ENCODE assay signal across 8 cellular contexts in the genomic region with DNA sequence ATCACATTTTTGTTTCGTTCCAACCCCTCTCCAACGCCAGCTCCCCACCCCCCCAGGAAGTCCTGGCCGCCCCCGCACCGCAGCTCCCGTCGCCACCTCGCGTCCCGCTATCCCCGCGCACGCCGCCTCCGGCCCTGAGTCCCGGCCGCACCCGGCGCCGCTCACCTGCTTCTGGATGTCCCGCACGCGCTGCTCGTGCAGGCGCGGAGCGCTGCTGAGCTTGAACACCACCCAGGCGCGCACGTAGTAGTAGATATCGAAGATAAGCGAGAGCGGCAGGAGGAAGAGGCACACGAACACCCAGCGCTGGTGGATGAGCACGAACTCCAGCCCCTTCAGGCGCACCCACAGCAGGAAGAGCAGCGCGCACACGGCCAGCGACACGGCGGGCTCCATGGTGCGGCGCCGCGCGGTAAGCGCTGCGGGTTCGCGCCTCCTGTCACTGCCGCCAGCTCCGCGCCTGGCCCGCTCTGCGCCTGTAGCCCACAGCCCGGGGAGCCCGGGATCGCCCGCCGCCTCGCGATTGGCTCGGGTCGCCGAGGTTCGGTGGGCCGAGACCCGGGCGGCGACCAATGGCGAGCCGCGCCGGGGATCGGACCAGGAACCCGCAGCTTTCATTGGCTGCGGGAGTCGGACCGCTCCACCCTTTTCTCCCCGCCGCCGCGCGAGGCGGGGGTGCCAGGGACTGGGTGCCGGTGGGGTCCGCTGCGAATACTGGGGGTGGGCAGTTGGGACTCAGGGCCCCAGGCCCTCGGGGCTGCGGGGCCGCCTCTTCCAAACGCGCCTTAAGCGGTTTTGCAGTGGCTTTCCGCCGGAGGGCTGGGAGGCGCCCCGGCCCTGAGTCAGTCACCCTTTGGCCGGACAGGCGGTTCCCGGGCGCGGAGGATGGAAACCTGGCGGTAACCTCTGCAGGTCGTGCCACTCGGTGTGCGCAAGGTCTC. TPM values are rescaled to one million over a fixed set of nuclear protein-coding genes. Genes with fewer than 3 reads are reported as not detected.
DNase-seq lines count a peak whose midpoint lies in the region; ATAC-seq, FAIRE-seq and TF ChIP-seq lines count a peak whose summit lies in the region.

A gene with protein sequence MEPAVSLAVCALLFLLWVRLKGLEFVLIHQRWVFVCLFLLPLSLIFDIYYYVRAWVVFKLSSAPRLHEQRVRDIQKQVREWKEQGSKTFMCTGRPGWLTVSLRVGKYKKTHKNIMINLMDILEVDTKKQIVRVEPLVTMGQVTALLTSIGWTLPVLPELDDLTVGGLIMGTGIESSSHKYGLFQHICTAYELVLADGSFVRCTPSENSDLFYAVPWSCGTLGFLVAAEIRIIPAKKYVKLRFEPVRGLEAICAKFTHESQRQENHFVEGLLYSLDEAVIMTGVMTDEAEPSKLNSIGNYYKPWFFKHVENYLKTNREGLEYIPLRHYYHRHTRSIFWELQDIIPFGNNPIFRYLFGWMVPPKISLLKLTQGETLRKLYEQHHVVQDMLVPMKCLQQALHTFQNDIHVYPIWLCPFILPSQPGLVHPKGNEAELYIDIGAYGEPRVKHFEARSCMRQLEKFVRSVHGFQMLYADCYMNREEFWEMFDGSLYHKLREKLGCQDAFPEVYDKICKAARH (minus strand): TSS at position 472 of the 941 bp plus-strand sequence. CDS start 76 bp downstream, at position 396.

- TF ChIP-seq CTCF in SK-N-SH (IDR thresholded peaks at IDR 0.05) = no peak
- no peak for TF ChIP-seq CTCF in osteoblast (IDR thresholded peaks at IDR 0.05; ENCODE audit: extremely low read depth, low read depth, low read length)
- TF ChIP-seq CTCF in thoracic aorta (IDR thresholded peaks at IDR 0.05) = no peak

- H3K9me3 ChIP-seq in SK-N-SH (no peaks in the 10 kb centered on the region), osteoblast (ENCODE audit: low read depth, low read length) (no peaks in the 10 kb centered on the region), thoracic aorta (no peaks in the 10 kb centered on the region)

- H4K20me1 ChIP-seq in SK-N-SH (ENCODE audit: insufficient read depth) (no peaks in the 10 kb centered on the region), osteoblast (ENCODE audit: insufficient read depth, low read length) (peaks cover 28% of the 10 kb centered on the region)

- no peaks in the 10 kb centered on the region for H3F3A ChIP-seq in SK-N-SH (replicated peaks; ENCODE audit: insufficient read depth)

- no peaks in the 10 kb centered on the region for H3K9me3 Mint-ChIP-seq in activated naive CD4-positive, alpha-beta T cell treated with anti-CD3 and anti-CD28 coated beads, Interleukin-2, amount 50 U/mL, for 72 hours

- 2% methylated on average over 32 of the region's 109 CpGs for WGBS in SK-N-SH (ENCODE audit: low lambda C conversion rate)

- H3K9me2 ChIP-seq in SK-N-SH = no peaks in the 10 kb centered on the region

- H2AFZ ChIP-seq in SK-N-SH (ENCODE audit: low read depth) = peak within 1 kb of the TSS; percentile 92
- H2AFZ ChIP-seq in osteoblast (ENCODE audit: low read length) = peak within 1 kb of the TSS; percentile 95

- H3K4me3 ChIP-seq in SK-N-SH (ENCODE audit: low read depth in 2 of 2, low read length in 1 of 2) = peak within 1 kb of the TSS; percentile 77 to 78
- H3K4me3 ChIP-seq in osteoblast (ENCODE audit: insufficient read depth, low read length) = peak within 1 kb of the TSS; percentile 94
- peak within 1 kb of the TSS; percentile 95 for H3K4me3 ChIP-seq in thoracic aorta

- CTCF ChIA-PET in SK-N-SH (lab: Yijun Ruan, JAX) = interaction anchor here (0.7 to 3.3 kb wide), 8 partner anchors 13 to 135 kb away, joined by 3 to 12 read pairs (median 4); no protein-coding TSS in a partner anchor

- H3K27ac ChIP-seq in SK-N-SH (ENCODE audit: low read depth in 2 of 2, low read length in 1 of 2) = peak within 1 kb of the TSS in 1 of 2 experiments; percentile 55; a peak in 1 of 4 replicates
- H3K27ac ChIP-seq in osteoblast (ENCODE audit: low read depth, low read length) = peak within 1 kb of the TSS; percentile 56
- peak within 1 kb of the TSS; percentile 8 to 55 for H3K27ac ChIP-seq in thoracic aorta

- ATAC-seq in activated naive CD4-positive, alpha-beta T cell treated with anti-CD3 and anti-CD28 coated beads, Interleukin-2, amount 50 U/mL, for 72 hours = peak; percentile 93 to 96
- peak; percentile 69 for ATAC-seq in thoracic aorta (ENCODE audit: insufficient number of reproducible peaks, low FRiP score, low read depth)

- H3K36me3 Mint-ChIP-seq in activated naive CD4-positive, alpha-beta T cell treated with anti-CD3 and anti-CD28 coated beads, Interleukin-2, amount 50 U/mL, for 72 hours = peaks cover 30 to 41% of the 10 kb centered on the region in 2 donors

- H3K79me2 ChIP-seq in SK-N-SH (ENCODE audit: insufficient read depth) = no peaks in the 10 kb centered on the region
- peaks cover 50% of the 10 kb centered on the region for H3K79me2 ChIP-seq in osteoblast (ENCODE audit: insufficient read depth, low read length)

- no peak for TF ChIP-seq EP300 in SK-N-SH (IDR thresholded peaks at IDR 0.05; ENCODE audit: borderline replicate concordance in 1 of 2, low read depth in 1 of 2, low read length in 1 of 2)

- no peak for FAIRE-seq in H54 (lab: Jason Lieb, UNC)

- no peak for TF ChIP-seq RAD21 in SK-N-SH (IDR thresholded peaks at IDR 0.05; ENCODE audit: low read length)

- peak within 1 kb of the TSS; percentile 92 for H3K4me2 ChIP-seq in SK-N-SH
- H3K4me2 ChIP-seq in osteoblast (ENCODE audit: insufficient read depth, low read length) = peak within 1 kb of the TSS; percentile 97

- H3K4me1 ChIP-seq in SK-N-SH (ENCODE audit: control insufficient read depth in 1 of 2, insufficient read depth in 2 of 2, low read depth in 1 of 2, low read length in 1 of 2) (peaks cover 0 to 28% of the 10 kb centered on the region in 2 experiments; a peak in 1 of 4 replicates), osteoblast (ENCODE audit: insufficient read depth, low read length) (peaks cover 37% of the 10 kb centered on the region), thoracic aorta (ENCODE audit: control insufficient read depth in 1 of 2, low read depth in 2 of 2) (peaks cover 0 to 23% of the 10 kb centered on the region in 2 donors)

- TF ChIP-seq POLR2A in H54 (IDR thresholded peaks at IDR 0.05; ENCODE audit: low read depth, low read length) = peak; percentile 91

- H3K27me3 ChIP-seq in SK-N-SH (ENCODE audit: insufficient read depth) (no peaks in the 10 kb centered on the region), osteoblast (ENCODE audit: insufficient read depth, low read length) (no peaks in the 10 kb centered on the region), thoracic aorta (replicated peaks; ENCODE audit: insufficient read depth) (no peaks in the 10 kb centered on the region)

- peak within 1 kb of the TSS; percentile 60 for H3K9ac ChIP-seq in SK-N-SH

- POLR2A ChIA-PET in SK-N-SH (lab: Yijun Ruan, JAX) = no interaction called here

- peak; percentile 82 for DNase-seq in GDM1 (lab: John Stamatoyannopoulos, UW)
- DNase-seq in H54 (ENCODE audit: insufficient read length, low spot score) = peak; percentile 97
- peak; percentile 89 for DNase-seq in LoVo (ENCODE audit: low spot score)
- DNase-seq in SK-N-SH = peak; percentile 99
- peak; percentile 84 to 85 for DNase-seq in activated naive CD4-positive, alpha-beta T cell treated with anti-CD3 and anti-CD28 coated beads, Interleukin-2, amount 50 U/mL, for 72 hours (ENCODE audit: low spot score in 2 of 2)
- DNase-seq in glomerular visceral epithelial cell (ENCODE audit: extremely low spot score) = peak; percentile 89
- DNase-seq in osteoblast (ENCODE audit: insufficient read length, low spot score, missing footprints) = peak; percentile 100
- DNase-seq in thoracic aorta (ENCODE audit: low spot score) = peak; percentile 15

- peak within 1 kb of the TSS; percentile 85 to 96 for H3K27ac Mint-ChIP-seq in activated naive CD4-positive, alpha-beta T cell treated with anti-CD3 and anti-CD28 coated beads, Interleukin-2, amount 50 U/mL, for 72 hours

- H3K36me3 ChIP-seq in SK-N-SH (replicated peaks in 1 of 2; ENCODE audit: control insufficient read depth in 1 of 2, insufficient read depth in 2 of 2, low read length in 1 of 2) = no peaks in the 10 kb centered on the region
- peaks cover 22% of the 10 kb centered on the region for H3K36me3 ChIP-seq in osteoblast (ENCODE audit: insufficient read depth, low read length)
- no peaks in the 10 kb centered on the region for H3K36me3 ChIP-seq in thoracic aorta

TF ChIP-seq in SK-N-SH, 30 proteins besides CTCF, POLR2A, EP300 and RAD21:
- TF ChIP-seq TAF1 (IDR thresholded peaks at IDR 0.05; ENCODE audit: borderline replicate concordance, low read depth, low read length) = 0 out of 2 replicates have a peak, but pooled peaks have one; percentile 19
- peak; percentile 84 for TF ChIP-seq GATA2 (CRISPR knock-in tag; IDR thresholded peaks at IDR 0.05)
- TF ChIP-seq, protein P1, sequence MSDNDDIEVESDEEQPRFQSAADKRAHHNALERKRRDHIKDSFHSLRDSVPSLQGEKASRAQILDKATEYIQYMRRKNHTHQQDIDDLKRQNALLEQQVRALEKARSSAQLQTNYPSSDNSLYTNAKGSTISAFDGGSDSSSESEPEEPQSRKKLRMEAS (IDR thresholded peaks at IDR 0.05; ENCODE audit: low read depth) = peak; percentile 62; the same call in 1 of the 2 replicates
- TF ChIP-seq FOXJ3 (CRISPR knock-in tag; IDR thresholded peaks at IDR 0.05) = no peak
- peak; percentile 66 for TF ChIP-seq MXI1 (IDR thresholded peaks at IDR 0.05; ENCODE audit: low read depth, low read length)
- TF ChIP-seq, protein P2, sequence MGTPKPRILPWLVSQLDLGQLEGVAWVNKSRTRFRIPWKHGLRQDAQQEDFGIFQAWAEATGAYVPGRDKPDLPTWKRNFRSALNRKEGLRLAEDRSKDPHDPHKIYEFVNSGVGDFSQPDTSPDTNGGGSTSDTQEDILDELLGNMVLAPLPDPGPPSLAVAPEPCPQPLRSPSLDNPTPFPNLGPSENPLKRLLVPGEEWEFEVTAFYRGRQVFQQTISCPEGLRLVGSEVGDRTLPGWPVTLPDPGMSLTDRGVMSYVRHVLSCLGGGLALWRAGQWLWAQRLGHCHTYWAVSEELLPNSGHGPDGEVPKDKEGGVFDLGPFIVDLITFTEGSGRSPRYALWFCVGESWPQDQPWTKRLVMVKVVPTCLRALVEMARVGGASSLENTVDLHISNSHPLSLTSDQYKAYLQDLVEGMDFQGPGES (IDR thresholded peaks at IDR 0.05; ENCODE audit: low read depth, low read length) = peak; percentile 64

RNA-seq across cellular contexts. Expression of the gene that starts here (rescaled TPM):
- 4.3 and 7.1 TPM in 2 replicates for polyA plus RNA-seq in SK-N-SH (2012; rRNA removed)
- 3.5 and 5.3 TPM in 2 replicates for polyA plus RNA-seq in SK-N-SH (2012; cell fraction: cytosol; rRNA removed)
- polyA plus RNA-seq in SK-N-SH (2012; cell fraction: nucleus; rRNA removed) = 3.1 and 4.0 TPM in 2 replicates
- 10 to 100 TPM; 28.4 to 94.6 TPM for total RNA-seq in activated naive CD4-positive, alpha-beta T cell treated with anti-CD3 and anti-CD28 coated beads, Interleukin-2, amount 50 U/mL, for 72 hours
- 151 and 168 TPM in 2 replicates for total RNA-seq in osteoblast
- 10 to 100 TPM; 32.1 to 56.4 TPM for total RNA-seq in thoracic aorta

Comparison
In these comparisons a context has a peak if more than half of its experiments do, and no peak if none do; other contexts are left out.
1. DNase-seq: peak in every context shown above with its lines; median percentile 100 in osteoblast; 99 in SK-N-SH; 97 in H54; 89 in LoVo; 89 in glomerular visceral epithelial cell; 84 in activated naive CD4-positive, alpha-beta T cell treated with anti-CD3 and anti-CD28 coated beads, Interleukin-2, amount 50 U/mL, for 72 hours; 82 in GDM1; 15 in thoracic aorta.